In genomic region chr7:143381427-143382125, GRCh38 we compare ENCODE assay signal across 1 cellular context.
A peak's percentile ranks its signal among the peaks of the same experiment; 100 is the strongest.
TF ChIP-seq lines count a peak whose summit lies in the region.

No MANE protein-coding gene starts in this region.

TF ChIP-seq in H1, 55 proteins besides CTCF, POLR2A, EP300 and RAD21 (continued from another document):
- TF ChIP-seq, protein P1, sequence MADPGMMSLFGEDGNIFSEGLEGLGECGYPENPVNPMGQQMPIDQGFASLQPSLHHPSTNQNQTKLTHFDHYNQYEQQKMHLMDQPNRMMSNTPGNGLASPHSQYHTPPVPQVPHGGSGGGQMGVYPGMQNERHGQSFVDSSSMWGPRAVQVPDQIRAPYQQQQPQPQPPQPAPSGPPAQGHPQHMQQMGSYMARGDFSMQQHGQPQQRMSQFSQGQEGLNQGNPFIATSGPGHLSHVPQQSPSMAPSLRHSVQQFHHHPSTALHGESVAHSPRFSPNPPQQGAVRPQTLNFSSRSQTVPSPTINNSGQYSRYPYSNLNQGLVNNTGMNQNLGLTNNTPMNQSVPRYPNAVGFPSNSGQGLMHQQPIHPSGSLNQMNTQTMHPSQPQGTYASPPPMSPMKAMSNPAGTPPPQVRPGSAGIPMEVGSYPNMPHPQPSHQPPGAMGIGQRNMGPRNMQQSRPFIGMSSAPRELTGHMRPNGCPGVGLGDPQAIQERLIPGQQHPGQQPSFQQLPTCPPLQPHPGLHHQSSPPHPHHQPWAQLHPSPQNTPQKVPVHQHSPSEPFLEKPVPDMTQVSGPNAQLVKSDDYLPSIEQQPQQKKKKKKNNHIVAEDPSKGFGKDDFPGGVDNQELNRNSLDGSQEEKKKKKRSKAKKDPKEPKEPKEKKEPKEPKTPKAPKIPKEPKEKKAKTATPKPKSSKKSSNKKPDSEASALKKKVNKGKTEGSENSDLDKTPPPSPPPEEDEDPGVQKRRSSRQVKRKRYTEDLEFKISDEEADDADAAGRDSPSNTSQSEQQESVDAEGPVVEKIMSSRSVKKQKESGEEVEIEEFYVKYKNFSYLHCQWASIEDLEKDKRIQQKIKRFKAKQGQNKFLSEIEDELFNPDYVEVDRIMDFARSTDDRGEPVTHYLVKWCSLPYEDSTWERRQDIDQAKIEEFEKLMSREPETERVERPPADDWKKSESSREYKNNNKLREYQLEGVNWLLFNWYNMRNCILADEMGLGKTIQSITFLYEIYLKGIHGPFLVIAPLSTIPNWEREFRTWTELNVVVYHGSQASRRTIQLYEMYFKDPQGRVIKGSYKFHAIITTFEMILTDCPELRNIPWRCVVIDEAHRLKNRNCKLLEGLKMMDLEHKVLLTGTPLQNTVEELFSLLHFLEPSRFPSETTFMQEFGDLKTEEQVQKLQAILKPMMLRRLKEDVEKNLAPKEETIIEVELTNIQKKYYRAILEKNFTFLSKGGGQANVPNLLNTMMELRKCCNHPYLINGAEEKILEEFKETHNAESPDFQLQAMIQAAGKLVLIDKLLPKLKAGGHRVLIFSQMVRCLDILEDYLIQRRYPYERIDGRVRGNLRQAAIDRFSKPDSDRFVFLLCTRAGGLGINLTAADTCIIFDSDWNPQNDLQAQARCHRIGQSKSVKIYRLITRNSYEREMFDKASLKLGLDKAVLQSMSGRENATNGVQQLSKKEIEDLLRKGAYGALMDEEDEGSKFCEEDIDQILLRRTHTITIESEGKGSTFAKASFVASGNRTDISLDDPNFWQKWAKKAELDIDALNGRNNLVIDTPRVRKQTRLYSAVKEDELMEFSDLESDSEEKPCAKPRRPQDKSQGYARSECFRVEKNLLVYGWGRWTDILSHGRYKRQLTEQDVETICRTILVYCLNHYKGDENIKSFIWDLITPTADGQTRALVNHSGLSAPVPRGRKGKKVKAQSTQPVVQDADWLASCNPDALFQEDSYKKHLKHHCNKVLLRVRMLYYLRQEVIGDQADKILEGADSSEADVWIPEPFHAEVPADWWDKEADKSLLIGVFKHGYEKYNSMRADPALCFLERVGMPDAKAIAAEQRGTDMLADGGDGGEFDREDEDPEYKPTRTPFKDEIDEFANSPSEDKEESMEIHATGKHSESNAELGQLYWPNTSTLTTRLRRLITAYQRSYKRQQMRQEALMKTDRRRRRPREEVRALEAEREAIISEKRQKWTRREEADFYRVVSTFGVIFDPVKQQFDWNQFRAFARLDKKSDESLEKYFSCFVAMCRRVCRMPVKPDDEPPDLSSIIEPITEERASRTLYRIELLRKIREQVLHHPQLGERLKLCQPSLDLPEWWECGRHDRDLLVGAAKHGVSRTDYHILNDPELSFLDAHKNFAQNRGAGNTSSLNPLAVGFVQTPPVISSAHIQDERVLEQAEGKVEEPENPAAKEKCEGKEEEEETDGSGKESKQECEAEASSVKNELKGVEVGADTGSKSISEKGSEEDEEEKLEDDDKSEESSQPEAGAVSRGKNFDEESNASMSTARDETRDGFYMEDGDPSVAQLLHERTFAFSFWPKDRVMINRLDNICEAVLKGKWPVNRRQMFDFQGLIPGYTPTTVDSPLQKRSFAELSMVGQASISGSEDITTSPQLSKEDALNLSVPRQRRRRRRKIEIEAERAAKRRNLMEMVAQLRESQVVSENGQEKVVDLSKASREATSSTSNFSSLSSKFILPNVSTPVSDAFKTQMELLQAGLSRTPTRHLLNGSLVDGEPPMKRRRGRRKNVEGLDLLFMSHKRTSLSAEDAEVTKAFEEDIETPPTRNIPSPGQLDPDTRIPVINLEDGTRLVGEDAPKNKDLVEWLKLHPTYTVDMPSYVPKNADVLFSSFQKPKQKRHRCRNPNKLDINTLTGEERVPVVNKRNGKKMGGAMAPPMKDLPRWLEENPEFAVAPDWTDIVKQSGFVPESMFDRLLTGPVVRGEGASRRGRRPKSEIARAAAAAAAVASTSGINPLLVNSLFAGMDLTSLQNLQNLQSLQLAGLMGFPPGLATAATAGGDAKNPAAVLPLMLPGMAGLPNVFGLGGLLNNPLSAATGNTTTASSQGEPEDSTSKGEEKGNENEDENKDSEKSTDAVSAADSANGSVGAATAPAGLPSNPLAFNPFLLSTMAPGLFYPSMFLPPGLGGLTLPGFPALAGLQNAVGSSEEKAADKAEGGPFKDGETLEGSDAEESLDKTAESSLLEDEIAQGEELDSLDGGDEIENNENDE (IDR thresholded peaks at IDR 0.05; ENCODE audit: insufficient replicate concordance, low read length) = no peak
- TF ChIP-seq GTF2F1 (IDR thresholded peaks at IDR 0.05; ENCODE audit: borderline replicate concordance, low read depth, low read length) (0 out of 2 replicates have a peak, but pooled peaks have one; percentile 8), ATF3 (IDR thresholded peaks at IDR 0.05; ENCODE audit: insufficient read depth, low read depth, low read length) (no peak), ASH2L (IDR thresholded peaks at IDR 0.05; ENCODE audit: low read length) (peak; percentile 15), TBP (IDR thresholded peaks at IDR 0.05; ENCODE audit: low read depth, low read length) (no peak; the same call in 1 of the 2 replicates), CREB1 (IDR thresholded peaks at IDR 0.05) (no peak), RXRA (IDR thresholded peaks at IDR 0.05; ENCODE audit: insufficient read depth, low read depth, low read length) (no peak), KDM1A (IDR thresholded peaks at IDR 0.05; ENCODE audit: borderline replicate concordance, low read length) (no peak), HDAC2 (IDR thresholded peaks at IDR 0.05; ENCODE audit: borderline replicate concordance in 1 of 2, low read depth in 2 of 2, low read length in 2 of 2) (no peak), CTBP2 (IDR thresholded peaks at IDR 0.05; ENCODE audit: borderline replicate concordance, insufficient read depth, insufficient read length, low read length) (no peak), CHD2 (IDR thresholded peaks at IDR 0.05; ENCODE audit: low read length) (no peak), PHF8 (conservative IDR thresholded peaks at IDR 0.05; ENCODE audit: low read depth, low read length) (peak; percentile 11), CEBPB (IDR thresholded peaks at IDR 0.05; ENCODE audit: low read depth, low read length) (no peak), SIN3A (conservative IDR thresholded peaks at IDR 0.05 in 1 of 2, IDR thresholded peaks at IDR 0.05 in 1 of 2; ENCODE audit: low read depth in 1 of 2, low read length in 2 of 2) (peak; percentile 11 to 18; a peak in 1 of 4 replicates), CHD1 (IDR thresholded peaks at IDR 0.05; ENCODE audit: low read depth, low read length) (no peak), YY1 (IDR thresholded peaks at IDR 0.05; ENCODE audit: low read depth, low read length) (no peak)
- TF ChIP-seq, protein P2, sequence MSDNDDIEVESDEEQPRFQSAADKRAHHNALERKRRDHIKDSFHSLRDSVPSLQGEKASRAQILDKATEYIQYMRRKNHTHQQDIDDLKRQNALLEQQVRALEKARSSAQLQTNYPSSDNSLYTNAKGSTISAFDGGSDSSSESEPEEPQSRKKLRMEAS (IDR thresholded peaks at IDR 0.05) = no peak
